ENCODE assay signal across 8 cellular contexts in genomic region chr19:4338441-4339350, GRCh38. TPM values are rescaled to one million over a fixed set of nuclear protein-coding genes. Genes with fewer than 3 reads are reported as not detected.
A peak's percentile ranks its signal among the peaks of the same experiment; 100 is the strongest.
DNase-seq lines count a peak whose midpoint lies in the region; ATAC-seq and TF ChIP-seq lines count a peak whose summit lies in the region.

A gene with protein sequence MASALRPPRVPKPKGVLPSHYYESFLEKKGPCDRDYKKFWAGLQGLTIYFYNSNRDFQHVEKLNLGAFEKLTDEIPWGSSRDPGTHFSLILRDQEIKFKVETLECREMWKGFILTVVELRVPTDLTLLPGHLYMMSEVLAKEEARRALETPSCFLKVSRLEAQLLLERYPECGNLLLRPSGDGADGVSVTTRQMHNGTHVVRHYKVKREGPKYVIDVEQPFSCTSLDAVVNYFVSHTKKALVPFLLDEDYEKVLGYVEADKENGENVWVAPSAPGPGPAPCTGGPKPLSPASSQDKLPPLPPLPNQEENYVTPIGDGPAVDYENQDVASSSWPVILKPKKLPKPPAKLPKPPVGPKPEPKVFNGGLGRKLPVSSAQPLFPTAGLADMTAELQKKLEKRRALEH (minus strand): TSS chr19:4338827. CDS start chr19:4338753, 74 bp downstream.

- H3K4me1 ChIP-seq in CD8-positive, alpha-beta memory T cell (ENCODE audit: insufficient read depth, low read length), result peaks cover 14% of the 10 kb centered on the region

- ATAC-seq in stimulated activated naive B cell treated with anti-CD40 and anti-IgM and Interleukin-4, amounts not matched to agents 10 μg/mL and 1 μg/mL and 100 μg/mL, for 72 hours (replicated peaks), result no peak
- ATAC-seq in HG03139 (IDR thresholded peaks at IDR 0.05; ENCODE audit: unreplicated experiment), result no peak
- no peak for ATAC-seq in HG02798 (IDR thresholded peaks at IDR 0.05; ENCODE audit: poor library complexity, unreplicated experiment)

- peak within 1 kb of the TSS in 7 of 8 donors; percentile 29 to 88 (median 77) for H3K27ac Mint-ChIP-seq in CD8-positive, alpha-beta memory T cell
- peak within 1 kb of the TSS; percentile 95 for H3K27ac Mint-ChIP-seq in stimulated activated naive B cell treated with anti-CD40 and anti-IgM and Interleukin-4, amounts not matched to agents 10 μg/mL and 1 μg/mL and 100 μg/mL, for 72 hours

- H3K36me3 Mint-ChIP-seq in CD8-positive, alpha-beta memory T cell, result peaks cover 0 to 4% (median 0%) of the 10 kb centered on the region in 3 donors
- peaks cover 8 to 17% of the 10 kb centered on the region in 2 donors for H3K36me3 Mint-ChIP-seq in stimulated activated naive B cell treated with anti-CD40 and anti-IgM and Interleukin-4, amounts not matched to agents 10 μg/mL and 1 μg/mL and 100 μg/mL, for 72 hours

- no peaks in the 10 kb centered on the region for H3K9me3 ChIP-seq in CD8-positive, alpha-beta memory T cell (ENCODE audit: low read length)

- H3K27me3 Mint-ChIP-seq in CD8-positive, alpha-beta memory T cell, result peaks cover 0 to 3% of the 10 kb centered on the region in 2 donors
- H3K27me3 Mint-ChIP-seq in stimulated activated naive B cell treated with anti-CD40 and anti-IgM and Interleukin-4, amounts not matched to agents 10 μg/mL and 1 μg/mL and 100 μg/mL, for 72 hours, result no peaks in the 10 kb centered on the region

- H3K4me1 Mint-ChIP-seq in CD8-positive, alpha-beta memory T cell, result peaks cover 25 to 33% (median 33%) of the 10 kb centered on the region in 3 donors
- peaks cover 25 to 35% of the 10 kb centered on the region in 2 donors for H3K4me1 Mint-ChIP-seq in stimulated activated naive B cell treated with anti-CD40 and anti-IgM and Interleukin-4, amounts not matched to agents 10 μg/mL and 1 μg/mL and 100 μg/mL, for 72 hours

- H3K36me3 ChIP-seq in CD8-positive, alpha-beta memory T cell (ENCODE audit: insufficient read depth, low read length), result no peaks in the 10 kb centered on the region

- POLR2A ChIA-PET in CD8-positive, alpha-beta memory T cell (lab: Charles Lee), result interaction anchor here (0.5 to 0.8 kb wide), 2 partner anchors 14 to 106 kb away, joined by 3 to 4 read pairs; no protein-coding TSS in a partner anchor

- no peaks in the 10 kb centered on the region for H3K9me3 Mint-ChIP-seq in CD8-positive, alpha-beta memory T cell
- H3K9me3 Mint-ChIP-seq in stimulated activated naive B cell treated with anti-CD40 and anti-IgM and Interleukin-4, amounts not matched to agents 10 μg/mL and 1 μg/mL and 100 μg/mL, for 72 hours, result peaks cover 11 to 14% of the 10 kb centered on the region in 2 donors

- peak within 1 kb of the TSS; percentile 66 for H3K4me3 ChIP-seq in CD8-positive, alpha-beta memory T cell (ENCODE audit: low read length)
- H3K4me3 ChIP-seq in astrocyte of the cerebellum (ENCODE audit: low read depth, low read length), result peak within 1 kb of the TSS; percentile 32

- H3K27ac ChIP-seq in CD8-positive, alpha-beta memory T cell (ENCODE audit: low read depth, low read length), result peak within 1 kb of the TSS; percentile 57

- H3K27me3 ChIP-seq in CD8-positive, alpha-beta memory T cell (ENCODE audit: insufficient read depth, low read length, poor library complexity, severe bottlenecking), result no peaks in the 10 kb centered on the region

- in situ Hi-C loops in astrocyte of the cerebellum (cut with HindIII; ENCODE audit: low sequenced_read_pairs), result no loop called here

- peak in 1 of 5 donors; percentile 17 for DNase-seq in CD8-positive, alpha-beta memory T cell
- DNase-seq in NCI-H2029 (lab: John Stamatoyannopoulos, UW) (peak; percentile 23), astrocyte of the cerebellum (ENCODE audit: low read depth) (no peak), islet precursor cell (peak; percentile 89), midbrain (lab: John Stamatoyannopoulos, UW) (no peak)
- DNase-seq in stimulated activated naive B cell treated with anti-CD40 and anti-IgM and Interleukin-4, amounts not matched to agents 10 μg/mL and 1 μg/mL and 100 μg/mL, for 72 hours, result no peak

- CTCF ChIA-PET in CD8-positive, alpha-beta memory T cell (lab: Charles Lee), result interaction anchor here (1.0 to 2.5 kb wide), 2 partner anchors 64 to 71 kb away, joined by 3 to 8 read pairs; partner anchors contain the start of gene CHAF1A

- no peak for TF ChIP-seq CTCF in astrocyte of the cerebellum (IDR thresholded peaks at IDR 0.05; ENCODE audit: low read depth, low read length, missing control alignments)

- peak within 1 kb of the TSS; percentile 70 to 91 (median 79) for H3K4me3 Mint-ChIP-seq in CD8-positive, alpha-beta memory T cell
- peak within 1 kb of the TSS; percentile 86 to 91 for H3K4me3 Mint-ChIP-seq in stimulated activated naive B cell treated with anti-CD40 and anti-IgM and Interleukin-4, amounts not matched to agents 10 μg/mL and 1 μg/mL and 100 μg/mL, for 72 hours

RNA-seq across cellular contexts. Expression of the gene that starts here (rescaled TPM):
- 1 to 10 TPM; 3.9 to 6.1 TPM for total RNA-seq in CD8-positive, alpha-beta memory T cell
- 1.8 TPM for polyA plus RNA-seq in CD8-positive, alpha-beta memory T cell

Comparison
In these comparisons a context has a peak if more than half of its experiments do, and no peak if none do; other contexts are left out.
1. DNase-seq: peak in NCI-H2029 (single experiment) and islet precursor cell (single experiment); none in astrocyte of the cerebellum (single experiment), stimulated activated naive B cell treated with anti-CD40 and anti-IgM and Interleukin-4, amounts not matched to agents 10 μg/mL and 1 μg/mL and 100 μg/mL, for 72 hours (single experiment) and midbrain (single experiment).